ENCODE assay signal across 9 cellular contexts in genomic region chr1:90579212-90579802, GRCh38.
A peak's percentile ranks its signal among the peaks of the same experiment; 100 is the strongest.
DNase-seq lines count a peak whose midpoint lies in the region; ATAC-seq and TF ChIP-seq lines count a peak whose summit lies in the region.
"Had no signal": no experiment of that assay in that cellular context is flagged by ENCODE, and none has a peak within 500 bp of the region (broad histone marks: within the 10 kb centered on the region; RNA-seq: fewer than 3 reads in every experiment).

No MANE protein-coding gene starts in this region.

- TF ChIP-seq CTCF in cardiac muscle cell (IDR thresholded peaks at IDR 0.05; ENCODE audit: low read depth, low read length): peak; percentile 58
- peak; percentile 58 for TF ChIP-seq CTCF in activated B cell treated with CpG ODN at 0.5 μM for 24 hours (IDR thresholded peaks at IDR 0.05)

- H3K27ac ChIP-seq in cardiac muscle cell: no peak overlapping the region

- no peaks in the 10 kb centered on the region for H3K36me3 Mint-ChIP-seq in activated B cell treated with CpG ODN at 0.5 μM for 24 hours (ENCODE audit: low read depth)
- H3K36me3 Mint-ChIP-seq: activated naive CD8-positive, alpha-beta T cell had no signal

- H3K4me1 ChIP-seq in cardiac muscle cell (ENCODE audit: low read depth): peaks cover 11% of the 10 kb centered on the region

- no peak overlapping the region for H3K27ac Mint-ChIP-seq in activated B cell treated with CpG ODN at 0.5 μM for 24 hours
- H3K27ac Mint-ChIP-seq: activated naive CD8-positive, alpha-beta T cell had no signal

- CTCF ChIA-PET in activated B cell treated with CpG ODN at 0.5 μM for 24 hours (lab: Charles Lee): interaction anchor here (0.6 to 1.6 kb wide), 11 partner anchors 10 to 699 kb away, joined by 3 to 23 read pairs (median 4); no protein-coding TSS in a partner anchor

- no peak overlapping the region for H3K4me3 ChIP-seq in cardiac muscle cell

- ATAC-seq in Right ventricle myocardium inferior: no peak
- peak; percentile 77 for ATAC-seq in HG02884 (IDR thresholded peaks at IDR 0.05; ENCODE audit: unreplicated experiment)
- no peak for ATAC-seq in activated B cell treated with CpG ODN at 0.5 μM for 24 hours (ENCODE audit: low read depth)

- no peak overlapping the region for H3K4me3 Mint-ChIP-seq in activated B cell treated with CpG ODN at 0.5 μM for 24 hours
- H3K4me3 Mint-ChIP-seq: activated naive CD8-positive, alpha-beta T cell had no signal

- no peaks in the 10 kb centered on the region for H3K9me3 Mint-ChIP-seq in activated B cell treated with CpG ODN at 0.5 μM for 24 hours

- intact Hi-C loops in Right ventricle myocardium inferior (cut with DNase I) (loop anchor here (5.0 kb wide), 2 partner anchors 383 to 583 kb away; no protein-coding TSS in a partner anchor), activated B cell treated with CpG ODN at 0.5 μM for 24 hours (cut with micrococcal nuclease) (loop anchor here (1.0 to 10.0 kb wide), 5 partner anchors 275 to 1348 kb away; partner anchors contain the start of gene HFM1)

- H3K27me3 Mint-ChIP-seq in activated B cell treated with CpG ODN at 0.5 μM for 24 hours: peaks cover 6% of the 10 kb centered on the region

- H3K27me3 ChIP-seq in cardiac muscle cell: no peaks in the 10 kb centered on the region

- H3K36me3 ChIP-seq in cardiac muscle cell: no peaks in the 10 kb centered on the region

- H3K4me1 Mint-ChIP-seq in activated B cell treated with CpG ODN at 0.5 μM for 24 hours: no peaks in the 10 kb centered on the region

- DNase-seq in cardiac muscle cell (ENCODE audit: low read depth in 1 of 2, low spot score in 1 of 2): peak; percentile 58 to 65
- DNase-seq in Right ventricle myocardium inferior (ENCODE audit: missing footprints): no peak
- peak; percentile 17 for DNase-seq in NCI-H2029 (lab: John Stamatoyannopoulos, UW)
- DNase-seq in activated B cell treated with CpG ODN at 0.5 μM for 24 hours: no peak
- peak; percentile 19 for DNase-seq in hepatic stellate cell (ENCODE audit: low spot score)
- DNase-seq in stromal cell of bone marrow (ENCODE audit: low read depth): peak; percentile 13
- DNase-seq in nucleus accumbens (lab: John Stamatoyannopoulos, UW): no peak

- POLR2A ChIA-PET in activated B cell treated with CpG ODN at 0.5 μM for 24 hours (lab: Charles Lee): no interaction called here

- H3K9me3 ChIP-seq in cardiac muscle cell (ENCODE audit: low read depth): no peaks in the 10 kb centered on the region

Comparison
In these comparisons a context has a peak if more than half of its experiments do, and no peak if none do; other contexts are left out.
1. DNase-seq: peak in cardiac muscle cell (2 of 2), NCI-H2029 (single experiment), hepatic stellate cell (single experiment) and stromal cell of bone marrow (single experiment); none in Right ventricle myocardium inferior (single experiment), activated B cell treated with CpG ODN at 0.5 μM for 24 hours (single experiment) and nucleus accumbens (0 of 56).